ENCODE assay signal across 8 cellular contexts in genomic region chr15:50876989-50877360, GRCh38. TPM values are rescaled to one million over a fixed set of nuclear protein-coding genes. Genes with fewer than 3 reads are reported as not detected.
A peak's percentile ranks its signal among the peaks of the same experiment; 100 is the strongest.
DNase-seq lines count a peak whose midpoint lies in the region; ATAC-seq and TF ChIP-seq lines count a peak whose summit lies in the region.

No MANE protein-coding gene starts in this region.

- H3K9ac ChIP-seq in HUES48 (ENCODE audit: low read depth, low read length) = peak overlapping the region; percentile 44; the same call in 1 of the 2 replicates
- peak overlapping the region; percentile 67 for H3K9ac ChIP-seq in OCI-LY3 (ENCODE audit: low read length)

- peaks cover 0 to 12% of the 10 kb centered on the region in 2 donors for H3K27me3 Mint-ChIP-seq in CD8-positive, alpha-beta memory T cell

- peak; percentile 73 for ATAC-seq in esophagus mucosa
- no peak for ATAC-seq in GM19455 (IDR thresholded peaks at IDR 0.05; ENCODE audit: unreplicated experiment)

- no peaks in the 10 kb centered on the region for H3K27me3 ChIP-seq in CD8-positive, alpha-beta memory T cell (ENCODE audit: insufficient read depth, low read length, poor library complexity, severe bottlenecking)
- no peaks in the 10 kb centered on the region for H3K27me3 ChIP-seq in HUES48 (ENCODE audit: control insufficient read depth, insufficient read depth, low read length)
- peaks cover 13% of the 10 kb centered on the region for H3K27me3 ChIP-seq in OCI-LY3 (ENCODE audit: low read depth, low read length)

- H3K27ac ChIP-seq in CD8-positive, alpha-beta memory T cell (ENCODE audit: low read depth, low read length) = no peak overlapping the region
- H3K27ac ChIP-seq in HUES48 (ENCODE audit: low read depth, low read length) (no peak overlapping the region), OCI-LY3 (ENCODE audit: low read length) (peak overlapping the region; percentile 19; the same call in 1 of the 2 replicates)

- H3K36me3 ChIP-seq in CD8-positive, alpha-beta memory T cell (ENCODE audit: insufficient read depth, low read length) = no peaks in the 10 kb centered on the region
- no peaks in the 10 kb centered on the region for H3K36me3 ChIP-seq in HUES48 (ENCODE audit: control insufficient read depth, insufficient read depth, low read length)
- no peaks in the 10 kb centered on the region for H3K36me3 ChIP-seq in OCI-LY3 (replicated peaks; ENCODE audit: low read depth, low read length)

- DNase-seq in CD8-positive, alpha-beta memory T cell = peak; percentile 55 to 68 (median 63)
- DNase-seq in activated T-cell treated with anti-CD3 and anti-CD28 coated beads for 48 hours (ENCODE audit: low read depth) = peak; percentile 39
- DNase-seq in myocyte (ENCODE audit: low read depth) = peak; percentile 92
- peak; percentile 29 to 50 for DNase-seq in stimulated activated CD8-positive, alpha-beta memory T cell treated with anti-CD3 and anti-CD28 coated beads, Interleukin-7, amount 100 ng/mL, for 4 hours (ENCODE audit: low read depth in 2 of 2)

- no peaks in the 10 kb centered on the region for H3K9me3 ChIP-seq in CD8-positive, alpha-beta memory T cell (ENCODE audit: low read length)
- H3K9me3 ChIP-seq in HUES48 (ENCODE audit: control insufficient read depth, insufficient read depth, low read length) = no peaks in the 10 kb centered on the region
- no peaks in the 10 kb centered on the region for H3K9me3 ChIP-seq in OCI-LY3 (ENCODE audit: insufficient read depth, low read length)

- H3K4me3 Mint-ChIP-seq in CD8-positive, alpha-beta memory T cell = peak overlapping the region; percentile 15 to 88 (median 83)

- no peaks in the 10 kb centered on the region for H3K9me3 Mint-ChIP-seq in CD8-positive, alpha-beta memory T cell

- POLR2A ChIA-PET in CD8-positive, alpha-beta memory T cell (lab: Charles Lee) = interaction anchor here (0.5 to 1.4 kb wide), 4 partner anchors 18 to 200 kb away, joined by 3 to 7 read pairs (median 6); no protein-coding TSS in a partner anchor

- CTCF ChIA-PET in CD8-positive, alpha-beta memory T cell (lab: Charles Lee) = interaction anchor here (0.9 to 2.6 kb wide), 11 partner anchors 10 to 224 kb away, joined by 3 to 11 read pairs (median 4); partner anchors contain the start of gene AP4E1

- peak overlapping the region; percentile 75 for H3K4me2 ChIP-seq in OCI-LY3 (ENCODE audit: low read length)

- H3K27ac Mint-ChIP-seq in CD8-positive, alpha-beta memory T cell = peak overlapping the region in 6 of 8 donors; percentile 11 to 82 (median 74)

- peak; percentile 93 for TF ChIP-seq CTCF in OCI-LY3 (IDR thresholded peaks at IDR 0.05; ENCODE audit: low read depth, low read length)

- H2AFZ ChIP-seq in OCI-LY3 (ENCODE audit: low read depth, low read length) = peak overlapping the region; percentile 99

- H3K4me1 Mint-ChIP-seq in CD8-positive, alpha-beta memory T cell = peaks cover 32 to 54% (median 41%) of the 10 kb centered on the region in 3 donors

- H3K36me3 Mint-ChIP-seq in CD8-positive, alpha-beta memory T cell = no peaks in the 10 kb centered on the region

- H3K79me2 ChIP-seq in OCI-LY3 (ENCODE audit: low read length) = no peaks in the 10 kb centered on the region

- peak overlapping the region; percentile 23 for H3K4me3 ChIP-seq in CD8-positive, alpha-beta memory T cell (ENCODE audit: low read length)
- H3K4me3 ChIP-seq in HUES48 (ENCODE audit: low read depth, low read length) (no peak overlapping the region), OCI-LY3 (ENCODE audit: low read length) (peak overlapping the region; percentile 79)

- peaks cover 10% of the 10 kb centered on the region for H3K4me1 ChIP-seq in CD8-positive, alpha-beta memory T cell (ENCODE audit: insufficient read depth, low read length)
- H3K4me1 ChIP-seq in HUES48 (ENCODE audit: control insufficient read depth, insufficient read depth, low read length) (no peaks in the 10 kb centered on the region), OCI-LY3 (ENCODE audit: low read length) (peaks cover 74% of the 10 kb centered on the region)

- H4K20me1 ChIP-seq in OCI-LY3 (ENCODE audit: insufficient read depth, low read length) = no peaks in the 10 kb centered on the region

RNA-seq across cellular contexts. Expression of gene AP4E1, which starts 31.5 kb away (rescaled TPM):
- 10 to 100 TPM; 16.5 to 18.8 TPM for total RNA-seq in CD8-positive, alpha-beta memory T cell
- polyA plus RNA-seq in CD8-positive, alpha-beta memory T cell = 5.8 TPM
- 8.0 TPM for total RNA-seq in esophagus mucosa
- 19.7 and 24.9 TPM in 2 replicates for total RNA-seq in myocyte
- polyA plus RNA-seq in myocyte (2012) = 7.6 TPM

Comparison
In these comparisons a context has a peak if more than half of its experiments do, and no peak if none do; other contexts are left out.
1. DNase-seq: peak in every context shown above with its lines; median percentile 92 in myocyte; 63 in CD8-positive, alpha-beta memory T cell; 40 in stimulated activated CD8-positive, alpha-beta memory T cell treated with anti-CD3 and anti-CD28 coated beads, Interleukin-7, amount 100 ng/mL, for 4 hours; 39 in activated T-cell treated with anti-CD3 and anti-CD28 coated beads for 48 hours.